In the genomic region with DNA sequence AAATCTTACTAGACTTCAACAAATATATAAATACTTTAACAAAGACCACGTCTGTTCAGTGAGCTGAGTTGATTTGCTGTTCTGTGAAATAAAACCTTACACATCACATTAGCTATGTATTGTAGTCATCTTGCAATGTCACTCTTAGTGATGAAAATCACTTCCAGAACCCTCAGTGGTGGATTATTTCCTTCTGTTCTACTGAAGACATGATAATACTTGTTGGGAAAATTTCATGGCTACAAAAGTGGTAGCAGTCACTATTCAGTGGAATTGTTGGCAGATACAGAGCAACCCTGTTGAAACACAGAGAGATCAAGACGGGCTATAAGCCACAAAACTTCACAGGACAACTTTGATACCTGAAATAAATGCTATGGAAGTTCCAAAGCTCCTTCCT, we compare ENCODE assay signal across 1 cellular context.
TF ChIP-seq lines count a peak whose summit lies in the region.

No MANE protein-coding gene starts in this region.

TF ChIP-seq in GM23338, 12 proteins besides CTCF, POLR2A, EP300 and RAD21 (continued from another document):
- TF ChIP-seq EZH2 (IDR thresholded peaks at IDR 0.05; ENCODE audit: low read depth, unreplicated experiment): no peak
- no peak for TF ChIP-seq ZNF462 (CRISPR knock-in tag; IDR thresholded peaks at IDR 0.05)
- TF ChIP-seq ZNF331 (CRISPR knock-in tag; IDR thresholded peaks at IDR 0.05; ENCODE audit: low read depth): no peak
- no peak for TF ChIP-seq POLR2AphosphoS5 (IDR thresholded peaks at IDR 0.05; ENCODE audit: low read depth)
- no peak for TF ChIP-seq EZH2phosphoT487 (IDR thresholded peaks at IDR 0.05; ENCODE audit: unreplicated experiment)
- TF ChIP-seq ZNF114 (CRISPR knock-in tag; IDR thresholded peaks at IDR 0.05): no peak
